In the genomic region with DNA sequence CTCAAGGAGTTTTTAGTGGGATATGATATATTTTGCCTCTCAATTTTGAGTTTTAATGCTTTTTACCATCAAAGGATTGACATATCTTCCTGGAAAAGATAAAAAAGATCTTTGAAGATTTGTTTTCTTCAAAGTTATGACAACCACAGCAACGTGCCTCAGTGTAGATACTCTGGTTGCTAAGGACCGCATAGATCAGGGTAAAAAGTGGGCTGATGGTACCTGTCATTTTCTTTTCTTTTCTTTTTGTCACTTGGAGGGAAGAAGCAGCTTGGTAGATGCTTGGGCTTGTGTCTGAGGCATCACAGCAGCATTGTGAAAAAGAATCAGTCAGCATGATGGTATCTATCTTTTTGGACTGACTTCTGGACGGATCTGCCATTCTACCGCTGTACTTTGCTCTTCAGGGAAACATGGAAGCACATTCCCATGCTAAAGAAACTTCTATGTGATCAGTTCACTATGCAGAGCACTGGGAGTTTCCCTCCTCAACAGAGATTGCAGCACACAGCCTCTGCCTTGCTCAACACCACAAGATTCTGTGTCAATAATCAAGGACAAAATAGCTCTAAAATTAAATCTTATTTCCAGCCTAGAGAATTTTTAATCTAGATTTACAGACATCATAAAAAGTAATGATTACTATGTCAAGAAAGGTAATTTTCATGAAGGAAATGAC, we compare ENCODE assay signal across 8 cellular contexts. TPM values are rescaled to one million over a fixed set of nuclear protein-coding genes. Genes with fewer than 3 reads are reported as not detected.
DNase-seq lines count a peak whose midpoint lies in the region; ATAC-seq, FAIRE-seq and TF ChIP-seq lines count a peak whose summit lies in the region.

No MANE protein-coding gene starts in this region.

- intact Hi-C loops in CD8-positive, alpha-beta T cell (cut with DNase I, micrococcal nuclease) = no loop called here
- intact Hi-C loops in pancreas (cut with DNase I) = loop anchor here in 1 of 3 donors (10.0 kb wide), 1 partner anchor 198 kb away; no protein-coding TSS in a partner anchor

- CTCF ChIA-PET in CD8-positive, alpha-beta T cell (lab: Charles Lee) = interaction anchor here (1.0 to 1.3 kb wide), 2 partner anchors 196 to 269 kb away, joined by 3 to 4 read pairs; no protein-coding TSS in a partner anchor

- H3K27ac ChIP-seq in CD8-positive, alpha-beta T cell (ENCODE audit: low read depth, low read length) = no peak overlapping the region
- H3K27ac ChIP-seq in duodenal mucosa (ENCODE audit: low read depth, low read length) = peak overlapping the region; percentile 35
- peak overlapping the region in 2 of 4 donors; percentile 38 to 58 for H3K27ac ChIP-seq in pancreas

- H3K27me3 ChIP-seq in CD8-positive, alpha-beta T cell (ENCODE audit: insufficient read depth, low read length) = no peaks in the 10 kb centered on the region
- H3K27me3 ChIP-seq in duodenal mucosa (ENCODE audit: control insufficient read depth in 1 of 2, insufficient read depth in 2 of 2, low read length in 2 of 2) (no peaks in the 10 kb centered on the region), pancreas (no peaks in the 10 kb centered on the region)

- no peak overlapping the region for H3K27ac Mint-ChIP-seq in CD8-positive, alpha-beta T cell

- H3K4me1 ChIP-seq in CD8-positive, alpha-beta T cell (ENCODE audit: insufficient read depth, low read length) = peaks cover 12% of the 10 kb centered on the region
- H3K4me1 ChIP-seq in duodenal mucosa (ENCODE audit: control insufficient read depth in 1 of 2, insufficient read depth in 2 of 2, low read length in 2 of 2) = peaks cover 15 to 38% of the 10 kb centered on the region in 2 donors
- H3K4me1 ChIP-seq in pancreas = peaks cover 0 to 9% (median 6%) of the 10 kb centered on the region in 3 donors

- no peak overlapping the region for H3K4me3 ChIP-seq in CD8-positive, alpha-beta T cell (ENCODE audit: low read depth, low read length)
- H3K4me3 ChIP-seq in duodenal mucosa (ENCODE audit: low read depth in 1 of 2, low read length in 2 of 2) (no peak overlapping the region), pancreas (no peak overlapping the region)

- peak; percentile 58 for ATAC-seq in CD8-positive, alpha-beta T cell
- ATAC-seq in pancreas = peak in 3 of 4 donors; percentile 49 to 81 (median 74)
- ATAC-seq in GM21737 (IDR thresholded peaks at IDR 0.05; ENCODE audit: unreplicated experiment) = no peak
- no peak for ATAC-seq in HG03565 (IDR thresholded peaks at IDR 0.05; ENCODE audit: unreplicated experiment)

- H3K9me3 Mint-ChIP-seq in CD8-positive, alpha-beta T cell = no peaks in the 10 kb centered on the region

- WGBS in pancreas, 2 donors = 71 to 80% methylated on average over 4 of the region's 4 CpGs

- no peak overlapping the region for H3K9ac ChIP-seq in duodenal mucosa (ENCODE audit: low read depth in 1 of 2, low read length in 2 of 2)

- no peaks in the 10 kb centered on the region for H3K9me3 ChIP-seq in CD8-positive, alpha-beta T cell (ENCODE audit: low read length)
- H3K9me3 ChIP-seq in duodenal mucosa (ENCODE audit: control insufficient read depth in 1 of 2, low read length in 2 of 2) = no peaks in the 10 kb centered on the region
- H3K9me3 ChIP-seq in pancreas = no peaks in the 10 kb centered on the region

- H3K4me1 Mint-ChIP-seq in CD8-positive, alpha-beta T cell (ENCODE audit: low read depth) = peaks cover 21% of the 10 kb centered on the region

- H3K27me3 Mint-ChIP-seq in CD8-positive, alpha-beta T cell (ENCODE audit: low read depth) = no peaks in the 10 kb centered on the region

- no peak overlapping the region for H3K4me3 Mint-ChIP-seq in CD8-positive, alpha-beta T cell

- H3K36me3 ChIP-seq in CD8-positive, alpha-beta T cell (ENCODE audit: insufficient read depth, low read length) = no peaks in the 10 kb centered on the region
- no peaks in the 10 kb centered on the region for H3K36me3 ChIP-seq in duodenal mucosa (ENCODE audit: control insufficient read depth in 1 of 2, insufficient read depth in 2 of 2, low read length in 2 of 2)
- H3K36me3 ChIP-seq in pancreas = no peaks in the 10 kb centered on the region

- no peak for FAIRE-seq in pancreas (lab: Jason Lieb, UNC)

- TF ChIP-seq CTCF in CD8-positive, alpha-beta T cell (IDR thresholded peaks at IDR 0.05) = no peak
- TF ChIP-seq CTCF in pancreas (IDR thresholded peaks at IDR 0.05) = no peak

- H3K36me3 Mint-ChIP-seq in CD8-positive, alpha-beta T cell = no peaks in the 10 kb centered on the region

- DNase-seq in CD8-positive, alpha-beta T cell = no peak
- peak; percentile 11 for DNase-seq in NCI-H460 (ENCODE audit: extremely low read depth, low read depth)
- no peak for DNase-seq in pancreas
- DNase-seq in SK-N-DZ (ENCODE audit: low spot score) = no peak
- no peak for DNase-seq in stimulated activated CD4-positive, alpha-beta T cell treated with anti-CD3 and anti-CD28 coated beads, Interleukin-2, amount 100 ng/mL, for 48 hours

- POLR2A ChIA-PET in CD8-positive, alpha-beta T cell (lab: Charles Lee) = interaction anchor here (1.8 kb wide), 1 partner anchor 10 kb away, joined by 5 read pairs; no protein-coding TSS in a partner anchor

RNA-seq across cellular contexts. Expression of a gene that starts 54.8 kb away (rescaled TPM):
- 100 to 1,000 TPM; 127 to 128 TPM for total RNA-seq in CD8-positive, alpha-beta T cell
- total RNA-seq in NCI-H460 (2014; rRNA removed; shearing (Covaris generic)) = 110 and 135 TPM in 2 replicates
- 40.4 and 54.4 TPM in 2 replicates for polyA plus RNA-seq in NCI-H460 (2014; cell fraction: nucleus; rRNA removed)
- 100 to 1,000 TPM in 3 of 6 donors, 10 to 100 TPM in 3; 56.8 to 189 (median 112) TPM for total RNA-seq in pancreas
- polyA plus RNA-seq in pancreas = 10 to 100 TPM; 60.2 to 92.7 TPM
- 0.10 and 0.14 TPM in 2 replicates for polyA plus RNA-seq in SK-N-DZ (2014; cell fraction: cytosol; rRNA removed)
- polyA plus RNA-seq in SK-N-DZ (2014; cell fraction: nucleus; rRNA removed) = 0.25 TPM in 1 of 2 replicates, not detected in the other

Comparison
In these comparisons a context has a peak if more than half of its experiments do, and no peak if none do; other contexts are left out.
1. ATAC-seq: peak in CD8-positive, alpha-beta T cell (single experiment) and pancreas (3 of 4); none in GM21737 (single experiment) and HG03565 (single experiment).